Comparison of ENCODE assay signal across 18 cellular contexts in genomic region chr1:51634618-51635017, GRCh38.
"Had no signal": no experiment of that assay in that cellular context is flagged by ENCODE, and none has a peak within 500 bp of the region (broad histone marks: within the 10 kb centered on the region; RNA-seq: fewer than 3 reads in every experiment).

No MANE protein-coding gene starts in this region.

- H3K9me3 Mint-ChIP-seq: activated naive CD8-positive, alpha-beta T cell treated with anti-CD3 and anti-CD28 coated beads for 36 hours; activated T-helper 1 cell treated with anti-CD3 and anti-CD28 coated beads, Interleukin-12 subunit alpha, Interleukin-12 subunit beta, Interleukin-2, Interleukin-4 antibody, amounts not matched to agents 30 ng/mL and 10 ng/mL and 1 ng/mL, durations not matched to agents 14 hours and 24 hours and 36 hours; dendritic cell treated with granulocyte-macrophage colony-stimulating factor and Interleukin-4, amounts not matched to agents 40 ng/mL and 50 ng/mL, for 4 days; naive thymus-derived CD8-positive, alpha-beta T cell; stimulated activated effector memory CD8-positive, alpha-beta T cell treated with anti-CD3 and anti-CD28 coated beads, Interleukin-12 subunit alpha, Interleukin-12 subunit beta, amount 100 ng/mL, for 72 hours had no signal

- DNase-seq: activated CD4-positive, alpha-beta T cell treated with anti-CD3 and anti-CD28 coated beads, Interleukin-2, amount 50 U/mL, for 48 hours; activated naive CD8-positive, alpha-beta T cell treated with anti-CD3 and anti-CD28 coated beads for 36 hours; amniotic stem cell; effector memory CD4-positive, alpha-beta T cell; foreskin fibroblast; hippocampal formation; left cardiac atrium; naive thymus-derived CD8-positive, alpha-beta T cell; pancreas; sigmoid colon; stimulated activated CD4-positive, alpha-beta T cell treated with anti-CD3 and anti-CD28 coated beads, Interleukin-4, amount 100 ng/mL, for 24 hours; stomach; T-helper 2 cell; WERI-Rb-1 had no signal

- H3K36me3 ChIP-seq: cardiac muscle cell, pancreas, sigmoid colon, stomach had no signal

- ATAC-seq: left cardiac atrium; naive thymus-derived CD8-positive, alpha-beta T cell; pancreas; stimulated activated effector memory CD8-positive, alpha-beta T cell treated with anti-CD3 and anti-CD28 coated beads, Interleukin-12 subunit alpha, Interleukin-12 subunit beta, amount 100 ng/mL, for 72 hours had no signal

- H3K9me3 ChIP-seq: pancreas, sigmoid colon, stomach had no signal

- H3K27ac Mint-ChIP-seq: activated naive CD8-positive, alpha-beta T cell treated with anti-CD3 and anti-CD28 coated beads for 36 hours; activated T-helper 1 cell treated with anti-CD3 and anti-CD28 coated beads, Interleukin-12 subunit alpha, Interleukin-12 subunit beta, Interleukin-2, Interleukin-4 antibody, amounts not matched to agents 30 ng/mL and 10 ng/mL and 1 ng/mL, durations not matched to agents 14 hours and 24 hours and 36 hours; dendritic cell treated with granulocyte-macrophage colony-stimulating factor and Interleukin-4, amounts not matched to agents 40 ng/mL and 50 ng/mL, for 4 days; stimulated activated effector memory CD8-positive, alpha-beta T cell treated with anti-CD3 and anti-CD28 coated beads, Interleukin-12 subunit alpha, Interleukin-12 subunit beta, amount 100 ng/mL, for 72 hours had no signal

- H3K27me3 ChIP-seq: cardiac muscle cell, pancreas, sigmoid colon, stomach had no signal

- H3K4me3 Mint-ChIP-seq: activated naive CD8-positive, alpha-beta T cell treated with anti-CD3 and anti-CD28 coated beads for 36 hours; activated T-helper 1 cell treated with anti-CD3 and anti-CD28 coated beads, Interleukin-12 subunit alpha, Interleukin-12 subunit beta, Interleukin-2, Interleukin-4 antibody, amounts not matched to agents 30 ng/mL and 10 ng/mL and 1 ng/mL, durations not matched to agents 14 hours and 24 hours and 36 hours; dendritic cell treated with granulocyte-macrophage colony-stimulating factor and Interleukin-4, amounts not matched to agents 40 ng/mL and 50 ng/mL, for 4 days; naive thymus-derived CD8-positive, alpha-beta T cell; stimulated activated effector memory CD8-positive, alpha-beta T cell treated with anti-CD3 and anti-CD28 coated beads, Interleukin-12 subunit alpha, Interleukin-12 subunit beta, amount 100 ng/mL, for 72 hours had no signal

- H3K4me3 ChIP-seq: cardiac muscle cell, pancreas, sigmoid colon, stomach had no signal

- H3K36me3 Mint-ChIP-seq: stimulated activated effector memory CD8-positive, alpha-beta T cell treated with anti-CD3 and anti-CD28 coated beads, Interleukin-12 subunit alpha, Interleukin-12 subunit beta, amount 100 ng/mL, for 72 hours had no signal

- H3K27ac ChIP-seq: cardiac muscle cell, pancreas, WERI-Rb-1 had no signal

- H3K27me3 Mint-ChIP-seq: activated naive CD8-positive, alpha-beta T cell treated with anti-CD3 and anti-CD28 coated beads for 36 hours; dendritic cell treated with granulocyte-macrophage colony-stimulating factor and Interleukin-4, amounts not matched to agents 40 ng/mL and 50 ng/mL, for 4 days; naive thymus-derived CD8-positive, alpha-beta T cell had no signal
